ENCODE assay signal across 9 cellular contexts in the genomic region with DNA sequence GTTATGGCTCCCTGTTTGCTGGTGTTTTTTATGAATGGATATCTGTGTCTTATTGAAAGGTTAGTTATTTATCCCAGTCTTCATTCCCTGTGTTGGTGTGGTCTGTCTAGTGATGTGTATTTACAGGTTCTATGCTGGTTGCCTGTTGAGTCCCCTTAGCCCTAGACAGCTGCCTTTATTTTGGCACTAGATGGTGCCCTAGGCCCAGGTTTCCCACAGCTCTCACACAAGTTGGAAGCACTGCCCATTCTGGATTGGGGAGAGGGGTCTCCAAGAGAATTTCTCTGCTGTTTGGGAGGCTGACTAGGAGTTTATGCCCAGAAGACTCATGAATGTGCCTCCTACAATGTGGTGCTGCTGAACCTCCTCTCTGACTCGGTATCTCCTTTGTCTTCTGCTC. TPM values are rescaled to one million over a fixed set of nuclear protein-coding genes. Genes with fewer than 3 reads are reported as not detected.
DNase-seq lines count a peak whose midpoint lies in the region; TF ChIP-seq lines count a peak whose summit lies in the region.
"Had no signal": no experiment of that assay in that cellular context is flagged by ENCODE, and none has a peak within 500 bp of the region (broad histone marks: within the 10 kb centered on the region; RNA-seq: fewer than 3 reads in every experiment).

No MANE protein-coding gene starts in this region.

- H3K27me3 ChIP-seq in stomach, result no peaks in the 10 kb centered on the region

- TF ChIP-seq POLR2A in stomach (IDR thresholded peaks at IDR 0.05), result no peak

- CTCF ChIA-PET in activated CD4-positive, alpha-beta memory T cell treated with anti-CD3 and anti-CD28 coated beads, Interleukin-2, amount 10 ng/mL, durations not matched to agents 7 days and 5 days (lab: Charles Lee), result interaction anchor here (0.8 kb wide), 1 partner anchor 51 kb away, joined by 3 read pairs; no protein-coding TSS in a partner anchor

- intact Hi-C loops in stomach (cut with DNase I; ENCODE audit: low total_unique reads), result no loop called here

- H3K36me3 ChIP-seq in stomach, result no peaks in the 10 kb centered on the region

- H3K27me3 Mint-ChIP-seq in activated CD4-positive, alpha-beta memory T cell treated with anti-CD3 and anti-CD28 coated beads, Interleukin-2, amount 10 ng/mL, durations not matched to agents 7 days and 5 days, result no peaks in the 10 kb centered on the region

- no peak overlapping the region for H3K4me3 Mint-ChIP-seq in activated CD4-positive, alpha-beta memory T cell treated with anti-CD3 and anti-CD28 coated beads, Interleukin-2, amount 10 ng/mL, durations not matched to agents 7 days and 5 days

- DNase-seq in SIG-M5 treated with dmso at 0.1 percent for 504 hours (lab: John Stamatoyannopoulos, UW; ENCODE audit: unreplicated experiment), result peak; percentile 2
- no peak for DNase-seq in SIG-M5 (lab: John Stamatoyannopoulos, UW)
- peak; percentile 25 for DNase-seq in M059J (ENCODE audit: low read depth)
- DNase-seq in dermis microvascular lymphatic vessel endothelial cell (ENCODE audit: low read depth in 2 of 2), result peak; percentile 58 to 62
- peak; percentile 1 for DNase-seq in stromal cell of bone marrow (ENCODE audit: low read depth)
- DNase-seq in stomach, result no peak
- DNase-seq in activated CD4-positive, alpha-beta memory T cell treated with anti-CD3 and anti-CD28 coated beads, Interleukin-2, amount 10 ng/mL, durations not matched to agents 7 days and 5 days, result no peak
- DNase-seq in epidermal melanocyte (ENCODE audit: insufficient read length, low spot score), result no peak

- POLR2A ChIA-PET in activated CD4-positive, alpha-beta memory T cell treated with anti-CD3 and anti-CD28 coated beads, Interleukin-2, amount 10 ng/mL, durations not matched to agents 7 days and 5 days (lab: Charles Lee), result no interaction called here

- H3K9me3 ChIP-seq in stomach, result peaks cover 8 to 30% (median 15%) of the 10 kb centered on the region in 4 donors

- no peaks in the 10 kb centered on the region for H3K4me1 Mint-ChIP-seq in activated CD4-positive, alpha-beta memory T cell treated with anti-CD3 and anti-CD28 coated beads, Interleukin-2, amount 10 ng/mL, durations not matched to agents 7 days and 5 days

- H3K9me3 Mint-ChIP-seq in activated CD4-positive, alpha-beta memory T cell treated with anti-CD3 and anti-CD28 coated beads, Interleukin-2, amount 10 ng/mL, durations not matched to agents 7 days and 5 days, result no peaks in the 10 kb centered on the region

- H3K36me3 Mint-ChIP-seq in activated CD4-positive, alpha-beta memory T cell treated with anti-CD3 and anti-CD28 coated beads, Interleukin-2, amount 10 ng/mL, durations not matched to agents 7 days and 5 days (ENCODE audit: low read depth), result no peaks in the 10 kb centered on the region

- no peaks in the 10 kb centered on the region for H3K4me1 ChIP-seq in stomach

- H3K27ac Mint-ChIP-seq in activated CD4-positive, alpha-beta memory T cell treated with anti-CD3 and anti-CD28 coated beads, Interleukin-2, amount 10 ng/mL, durations not matched to agents 7 days and 5 days, result no peak overlapping the region

- no peak for TF ChIP-seq CTCF in stomach (IDR thresholded peaks at IDR 0.05)

- H3K27ac ChIP-seq in stomach, result no peak overlapping the region
- H3K27ac ChIP-seq: HL-60 had no signal

- TF ChIP-seq EP300 in stomach (IDR thresholded peaks at IDR 0.05), result no peak

- H3K4me3 ChIP-seq in stomach, result no peak overlapping the region

- WGBS in stomach, 5 donors, result 23 to 60% (median 38%) methylated on average over 1 of the region's 1 CpG

RNA-seq across cellular contexts. Expression of gene GRM1, which starts 12.4 kb away (rescaled TPM):
- total RNA-seq in M059J (2014; rRNA removed; shearing (Covaris generic)), result 0.02 TPM in 2 replicates
- total RNA-seq in dermis microvascular lymphatic vessel endothelial cell (0.13 TPM in 2 replicates), stomach (not detected)
- polyA plus RNA-seq in stomach, result not detected
- not detected for total RNA-seq in activated CD4-positive, alpha-beta memory T cell treated with anti-CD3 and anti-CD28 coated beads, Interleukin-2, amount 10 ng/mL, durations not matched to agents 7 days and 5 days

Comparison
In these comparisons a context has a peak if more than half of its experiments do, and no peak if none do; other contexts are left out.
1. DNase-seq: peak in SIG-M5 treated with dmso at 0.1 percent for 504 hours (single experiment), M059J (single experiment), dermis microvascular lymphatic vessel endothelial cell (2 of 2) and stromal cell of bone marrow (single experiment); none in SIG-M5 (single experiment), stomach (single experiment), activated CD4-positive, alpha-beta memory T cell treated with anti-CD3 and anti-CD28 coated beads, Interleukin-2, amount 10 ng/mL, durations not matched to agents 7 days and 5 days (single experiment) and epidermal melanocyte (single experiment).